ENCODE assay signal across 8 cellular contexts in the genomic region with DNA sequence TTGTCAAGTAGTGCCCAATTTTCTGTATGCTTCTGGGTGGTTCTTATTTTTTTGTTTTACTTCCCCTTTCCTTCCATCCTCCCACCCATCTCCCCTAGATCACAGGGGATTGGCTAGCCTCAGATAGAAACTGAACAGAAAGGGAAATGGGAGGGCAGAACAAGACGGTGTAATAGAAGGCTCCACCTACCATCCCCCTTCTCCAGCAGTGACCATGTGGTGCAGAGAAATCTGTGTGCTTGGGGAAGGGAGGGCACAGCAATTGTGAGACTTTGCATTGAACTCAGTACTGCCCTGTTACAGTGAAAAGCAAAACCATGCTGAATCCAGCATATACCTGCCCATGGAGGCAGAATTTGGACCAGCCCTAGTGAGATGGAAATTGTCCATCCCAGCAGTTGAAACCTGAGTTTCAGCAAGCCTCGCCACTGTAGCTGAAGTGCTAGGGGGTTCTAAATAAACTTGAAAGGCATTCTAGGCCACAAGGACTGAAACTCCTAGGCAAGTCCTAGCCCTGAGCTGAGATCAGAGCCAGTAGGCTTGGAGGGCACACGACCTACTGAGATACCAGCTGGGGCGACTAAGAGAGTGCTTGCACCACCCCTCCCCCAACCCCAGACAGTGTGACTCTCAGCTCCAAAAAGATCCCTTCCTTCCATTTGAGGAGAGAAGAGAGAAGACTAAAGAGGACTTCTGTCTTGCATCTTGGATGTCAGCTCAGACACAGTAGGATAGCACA. TPM values are rescaled to one million over a fixed set of nuclear protein-coding genes. Genes with fewer than 3 reads are reported as not detected.
DNase-seq lines count a peak whose midpoint lies in the region; ATAC-seq and TF ChIP-seq lines count a peak whose summit lies in the region.

No MANE protein-coding gene starts in this region.

- peaks cover 11% of the 10 kb centered on the region for H3K4me1 ChIP-seq in Karpas-422 (ENCODE audit: low read length)

- no peak overlapping the region for H3K9ac ChIP-seq in Karpas-422 (ENCODE audit: low read length)

- ATAC-seq in GM18520 (IDR thresholded peaks at IDR 0.05; ENCODE audit: unreplicated experiment) (peak; percentile 82), GM21825 (IDR thresholded peaks at IDR 0.05; ENCODE audit: unreplicated experiment) (peak; percentile 93)

- H3K27me3 ChIP-seq in Karpas-422 (ENCODE audit: low read length) (no peaks in the 10 kb centered on the region), MG63 (no peaks in the 10 kb centered on the region)

- H3K27ac ChIP-seq in Karpas-422 (ENCODE audit: low read length): no peak overlapping the region

- H3K4me3 ChIP-seq in Karpas-422 (ENCODE audit: low read length) (no peak overlapping the region), MG63 (no peak overlapping the region)

- H3K36me3 ChIP-seq in Karpas-422 (ENCODE audit: insufficient read depth, low read length) (no peaks in the 10 kb centered on the region), MG63 (peaks cover 48% of the 10 kb centered on the region)

- intact Hi-C loops in dendritic cell treated with granulocyte-macrophage colony-stimulating factor and Interleukin-4, amounts not matched to agents 40 ng/mL and 50 ng/mL, for 4 days (cut with micrococcal nuclease): no loop called here

- peak overlapping the region; percentile 33; the same call in 1 of the 2 replicates for H2AFZ ChIP-seq in Karpas-422 (ENCODE audit: low read length)

- H3K9me3 ChIP-seq in Karpas-422 (ENCODE audit: low read length) (no peaks in the 10 kb centered on the region), MG63 (peaks cover 5% of the 10 kb centered on the region; the same call in 1 of the 2 replicates)

- no peak for TF ChIP-seq CTCF in type B pancreatic cell (conservative IDR thresholded peaks at IDR 0.05)

- DNase-seq in Karpas-422: peak; percentile 82
- no peak for DNase-seq in MG63
- DNase-seq in type B pancreatic cell (ENCODE audit: extremely low spot score, unreplicated experiment): no peak
- DNase-seq in dermis blood vessel endothelial cell: no peak
- DNase-seq in NCI-H748 (lab: John Stamatoyannopoulos, UW; ENCODE audit: unreplicated experiment): no peak

- H3K4me3 Mint-ChIP-seq in dendritic cell treated with granulocyte-macrophage colony-stimulating factor and Interleukin-4, amounts not matched to agents 40 ng/mL and 50 ng/mL, for 4 days: no peak overlapping the region
- no peak overlapping the region for H3K4me3 Mint-ChIP-seq in type B pancreatic cell

- peaks cover 10% of the 10 kb centered on the region for H3K9me3 Mint-ChIP-seq in dendritic cell treated with granulocyte-macrophage colony-stimulating factor and Interleukin-4, amounts not matched to agents 40 ng/mL and 50 ng/mL, for 4 days
- H3K9me3 Mint-ChIP-seq in type B pancreatic cell: peaks cover 10% of the 10 kb centered on the region

- no peaks in the 10 kb centered on the region for H3K9me2 ChIP-seq in Karpas-422 (replicated peaks; ENCODE audit: insufficient read depth, low read length)

- H3K36me3 Mint-ChIP-seq in dendritic cell treated with granulocyte-macrophage colony-stimulating factor and Interleukin-4, amounts not matched to agents 40 ng/mL and 50 ng/mL, for 4 days (ENCODE audit: low read depth): peaks cover 63% of the 10 kb centered on the region
- peaks cover 15% of the 10 kb centered on the region for H3K36me3 Mint-ChIP-seq in type B pancreatic cell

- no peaks in the 10 kb centered on the region for H3K79me2 ChIP-seq in Karpas-422 (ENCODE audit: low read length)

- no peaks in the 10 kb centered on the region for H3K27me3 Mint-ChIP-seq in dendritic cell treated with granulocyte-macrophage colony-stimulating factor and Interleukin-4, amounts not matched to agents 40 ng/mL and 50 ng/mL, for 4 days
- peaks cover 55% of the 10 kb centered on the region for H3K27me3 Mint-ChIP-seq in type B pancreatic cell

- peaks cover 66% of the 10 kb centered on the region for H3K4me1 Mint-ChIP-seq in dendritic cell treated with granulocyte-macrophage colony-stimulating factor and Interleukin-4, amounts not matched to agents 40 ng/mL and 50 ng/mL, for 4 days (ENCODE audit: low read depth)
- no peaks in the 10 kb centered on the region for H3K4me1 Mint-ChIP-seq in type B pancreatic cell (ENCODE audit: unreplicated experiment)

- peak overlapping the region; percentile 67 for H3K27ac Mint-ChIP-seq in dendritic cell treated with granulocyte-macrophage colony-stimulating factor and Interleukin-4, amounts not matched to agents 40 ng/mL and 50 ng/mL, for 4 days
- H3K27ac Mint-ChIP-seq in type B pancreatic cell: no peak overlapping the region

- peak overlapping the region; percentile 29 for H3K4me2 ChIP-seq in Karpas-422 (ENCODE audit: low read depth, low read length, poor library complexity, severe bottlenecking)

- H4K20me1 ChIP-seq in Karpas-422 (ENCODE audit: insufficient read depth, low read depth, low read length): no peaks in the 10 kb centered on the region

RNA-seq across cellular contexts. Expression of a gene that starts 5.2 kb away (rescaled TPM):
- total RNA-seq in Karpas-422 (2014; rRNA removed; shearing (Covaris generic); ENCODE audit: low replicate concordance): not detected in 2 replicates
- total RNA-seq in MG63 (2014; rRNA removed; shearing (Covaris generic); ENCODE audit: low replicate concordance): 22.8 and 25.1 TPM in 2 replicates
- total RNA-seq in type B pancreatic cell (ENCODE audit: low replicate concordance): 19.8 and 30.7 TPM in 2 replicates
- total RNA-seq in dermis blood vessel endothelial cell: 83.3 and 103 TPM in 2 replicates

Comparison
In these comparisons a context has a peak if more than half of its experiments do, and no peak if none do; other contexts are left out.
1. RNA of a gene that starts 5.2 kb away (total RNA-seq): 83.3 to 103 TPM in dermis blood vessel endothelial cell, 22.8 to 25.1 TPM in MG63 and 19.8 to 30.7 TPM in type B pancreatic cell; not detected in Karpas-422; every median in the first group is over 10 times any median in the second.